In genomic region chr4:78616046-78616498, GRCh38 we compare ENCODE assay signal across 1 cellular context.
TF ChIP-seq lines count a peak whose summit lies in the region.

No MANE protein-coding gene starts in this region.

TF ChIP-seq in K562, 482 proteins besides CTCF, POLR2A, EP300 and RAD21 (continued from another document and continues in another):
- TF ChIP-seq ZNF449 (CRISPR knock-in tag; IDR thresholded peaks at IDR 0.05) (0 out of 2 replicates have a peak, but pooled peaks have one; percentile 57), ATF1 (CRISPR knock-in tag; IDR thresholded peaks at IDR 0.05) (no peak), ATF1 (tag; IDR thresholded peaks at IDR 0.05) (no peak; the same call in 1 of the 2 replicates), BRF1 (IDR thresholded peaks at IDR 0.05; ENCODE audit: borderline replicate concordance, extremely low read depth, insufficient read length) (no peak), ZNF561 (CRISPR knock-in tag; conservative IDR thresholded peaks at IDR 0.05) (no peak), PRPF4 (IDR thresholded peaks at IDR 0.05; ENCODE audit: insufficient read depth, low read depth, low read length, poor library complexity, severe bottlenecking) (no peak), POLR3A (IDR thresholded peaks at IDR 0.05; ENCODE audit: borderline replicate concordance, extremely low read depth, insufficient read depth, insufficient read length) (no peak), ZNF253 (CRISPR knock-in tag; conservative IDR thresholded peaks at IDR 0.05) (no peak), DEAF1 (CRISPR knock-in tag; IDR thresholded peaks at IDR 0.05) (no peak), MCM2 (IDR thresholded peaks at IDR 0.05; ENCODE audit: low read depth) (no peak), EWSR1 (IDR thresholded peaks at IDR 0.05; ENCODE audit: borderline replicate concordance, low read depth, partially characterized antibody) (no peak), PKNOX1 (IDR thresholded peaks at IDR 0.05) (peak; percentile 39; the same call in 1 of the 2 replicates), ZBTB1 (CRISPR knock-in tag; IDR thresholded peaks at IDR 0.05; ENCODE audit: borderline replicate concordance, low read depth) (no peak), ZNF431 (CRISPR knock-in tag; IDR thresholded peaks at IDR 0.05) (no peak), SRSF1 (IDR thresholded peaks at IDR 0.05; ENCODE audit: low read depth, low read length) (no peak), ZNF384 (IDR thresholded peaks at IDR 0.05; ENCODE audit: low read depth, low read length) (no peak), GTF2B (IDR thresholded peaks at IDR 0.05; ENCODE audit: extremely low read depth, insufficient read length) (no peak), HES1 (IDR thresholded peaks at IDR 0.05; ENCODE audit: low read depth) (no peak), TOE1 (IDR thresholded peaks at IDR 0.05; ENCODE audit: borderline replicate concordance) (no peak), TOE1 (CRISPR knock-in tag; IDR thresholded peaks at IDR 0.05; ENCODE audit: borderline replicate concordance, low read depth) (no peak), ZBED1 (IDR thresholded peaks at IDR 0.05) (no peak), RNF2 (IDR thresholded peaks at IDR 0.05) (no peak), ZNF639 (CRISPR knock-in tag; conservative IDR thresholded peaks at IDR 0.05 in 1 of 2, IDR thresholded peaks at IDR 0.05 in 1 of 2) (0 out of 4 replicates have a peak, but pooled peaks of 1 of the 2 experiments have one; percentile 45), ZNF766 (CRISPR knock-in tag; conservative IDR thresholded peaks at IDR 0.05) (0 out of 2 replicates have a peak, but pooled peaks have one; percentile 65), NELFE (IDR thresholded peaks at IDR 0.05; ENCODE audit: insufficient read depth, insufficient read length) (no peak), THRB (CRISPR knock-in tag; conservative IDR thresholded peaks at IDR 0.05) (no peak), NR3C1 (CRISPR knock-in tag; IDR thresholded peaks at IDR 0.05) (no peak), C11orf30 (IDR thresholded peaks at IDR 0.05; ENCODE audit: low read depth) (peak; percentile 68), ZNF696 (CRISPR knock-in tag; conservative IDR thresholded peaks at IDR 0.05) (no peak), ETV1 (tag; conservative IDR thresholded peaks at IDR 0.05; ENCODE audit: low read depth) (peak; percentile 44; the same call in 1 of the 2 replicates), HDAC1 (IDR thresholded peaks at IDR 0.05) (peak in 1 of 2 experiments; percentile 38; a peak in 1 of 4 replicates), FOXO4 (CRISPR knock-in tag; IDR thresholded peaks at IDR 0.05) (no peak), MTA3 (IDR thresholded peaks at IDR 0.05; ENCODE audit: borderline replicate concordance) (no peak), CEBPB (tag; IDR thresholded peaks at IDR 0.05) (no peak), IRF9 (tag; IDR thresholded peaks at IDR 0.05) (no peak), TCFL5 (CRISPR knock-in tag; conservative IDR thresholded peaks at IDR 0.05) (no peak), CBX3 (IDR thresholded peaks at IDR 0.05; ENCODE audit: borderline replicate concordance in 1 of 2, low read length in 2 of 2) (peak in 1 of 2 experiments; percentile 23; a peak in 1 of 3 replicates), ELF1 (tag; IDR thresholded peaks at IDR 0.05) (no peak), NFRKB (IDR thresholded peaks at IDR 0.05; ENCODE audit: low read depth) (0 out of 2 replicates have a peak, but pooled peaks have one; percentile 36), BRCA1 (IDR thresholded peaks at IDR 0.05) (no peak), BRCA1 (CRISPR knock-in tag; IDR thresholded peaks at IDR 0.05) (no peak), UBTF (IDR thresholded peaks at IDR 0.05; ENCODE audit: borderline replicate concordance in 1 of 2, low read depth in 2 of 2, low read length in 2 of 2) (no peak), U2AF1 (optimal IDR thresholded peaks at IDR 0.05; ENCODE audit: low read depth, low read length) (no peak), SAP30 (IDR thresholded peaks at IDR 0.05; ENCODE audit: borderline replicate concordance, insufficient read depth, low read depth, low read length, poor library complexity, severe bottlenecking) (no peak), ZBTB8A (IDR thresholded peaks at IDR 0.05; ENCODE audit: partially characterized antibody) (no peak), ZNF584 (CRISPR knock-in tag; IDR thresholded peaks at IDR 0.05; ENCODE audit: low read depth) (peak; percentile 35; the same call in 1 of the 2 replicates), CAMTA2 (CRISPR knock-in tag; conservative IDR thresholded peaks at IDR 0.05) (0 out of 2 replicates have a peak, but pooled peaks have one; percentile 10), PHB (CRISPR knock-in tag; IDR thresholded peaks at IDR 0.05) (no peak), FUS (optimal IDR thresholded peaks at IDR 0.05; ENCODE audit: low read depth, low read length) (no peak), MIER1 (IDR thresholded peaks at IDR 0.05; ENCODE audit: low read depth) (no peak), ZNF518B (CRISPR knock-in tag; IDR thresholded peaks at IDR 0.05) (no peak), ZNF124 (CRISPR knock-in tag; IDR thresholded peaks at IDR 0.05) (no peak), LEF1 (IDR thresholded peaks at IDR 0.05) (no peak), ZNF589 (CRISPR knock-in tag; IDR thresholded peaks at IDR 0.05; ENCODE audit: low read depth) (peak; percentile 55; the same call in 1 of the 2 replicates)
